Comparison of ENCODE assay signal across 8 cellular contexts in genomic region chr10:113563306-113564088, GRCh38. TPM values are rescaled to one million over a fixed set of nuclear protein-coding genes. Genes with fewer than 3 reads are reported as not detected.
DNase-seq lines count a peak whose midpoint lies in the region; ATAC-seq and TF ChIP-seq lines count a peak whose summit lies in the region.

No MANE protein-coding gene starts in this region.

- no peaks in the 10 kb centered on the region for H3K27me3 Mint-ChIP-seq in CD4-positive, CD25-positive, alpha-beta regulatory T cell

- no peaks in the 10 kb centered on the region for H3K9me3 ChIP-seq in CD4-positive, CD25-positive, alpha-beta regulatory T cell (ENCODE audit: control insufficient read depth in 2 of 2, low read length in 2 of 2)
- H3K9me3 ChIP-seq in NT2/D1 (ENCODE audit: insufficient read depth, low read length) = 0 out of 2 replicates have a peak, but pooled peaks cover 5% of the 10 kb centered on the region

- H3K27me3 ChIP-seq in CD4-positive, CD25-positive, alpha-beta regulatory T cell (ENCODE audit: control insufficient read depth, insufficient read depth, low read length) = no peaks in the 10 kb centered on the region
- peaks cover 29% of the 10 kb centered on the region for H3K27me3 ChIP-seq in NT2/D1 (ENCODE audit: insufficient read depth, insufficient read length)

- peak; percentile 33 to 67 (median 54) for DNase-seq in CD4-positive, CD25-positive, alpha-beta regulatory T cell
- peak; percentile 63 for DNase-seq in NT2/D1 (ENCODE audit: low read depth, low spot score)
- DNase-seq in activated T-cell treated with anti-CD3 and anti-CD28 coated beads for 4 hours = peak; percentile 39
- peak; percentile 43 to 65 for DNase-seq in erythroblast (lab: John Stamatoyannopoulos, UW)
- DNase-seq in myocyte (ENCODE audit: low read depth) = peak; percentile 64
- peak; percentile 18 to 31 for DNase-seq in stimulated activated CD8-positive, alpha-beta memory T cell treated with anti-CD3 and anti-CD28 coated beads, Interleukin-7, amount 100 ng/mL, for 1 hour (ENCODE audit: low read depth in 2 of 2)

- H3K9ac ChIP-seq in NT2/D1 (ENCODE audit: insufficient read length, low read depth) = no peak overlapping the region

- H3K36me3 Mint-ChIP-seq in CD4-positive, CD25-positive, alpha-beta regulatory T cell = no peaks in the 10 kb centered on the region

- peak; percentile 76 to 78 for ATAC-seq in CD4-positive, CD25-positive, alpha-beta regulatory T cell (ENCODE audit: low read depth in 2 of 2)
- ATAC-seq in GM19351 (IDR thresholded peaks at IDR 0.05; ENCODE audit: unreplicated experiment) = peak; percentile 99
- ATAC-seq in HG03457 (IDR thresholded peaks at IDR 0.05; ENCODE audit: unreplicated experiment) = peak; percentile 95

- H3K4me3 ChIP-seq in CD4-positive, CD25-positive, alpha-beta regulatory T cell (ENCODE audit: low read depth, low read length) = peak overlapping the region; percentile 48
- H3K4me3 ChIP-seq in NT2/D1 (ENCODE audit: insufficient read length, low read depth) = no peak overlapping the region

- peak overlapping the region in 3 of 4 donors; percentile 12 to 80 (median 73) for H3K4me3 Mint-ChIP-seq in CD4-positive, CD25-positive, alpha-beta regulatory T cell

- H3K36me3 ChIP-seq in CD4-positive, CD25-positive, alpha-beta regulatory T cell (ENCODE audit: control insufficient read depth, insufficient read depth, low read length) = no peaks in the 10 kb centered on the region
- no peaks in the 10 kb centered on the region for H3K36me3 ChIP-seq in NT2/D1 (ENCODE audit: insufficient read depth, insufficient read length, low read length)

- peaks cover 0 to 8% (median 3%) of the 10 kb centered on the region in 4 donors for H3K4me1 Mint-ChIP-seq in CD4-positive, CD25-positive, alpha-beta regulatory T cell

- TF ChIP-seq POLR2A in erythroblast (IDR thresholded peaks at IDR 0.05; ENCODE audit: low read length) = no peak

- H3K27ac Mint-ChIP-seq in CD4-positive, CD25-positive, alpha-beta regulatory T cell = no peak overlapping the region

- no peaks in the 10 kb centered on the region for H3K4me1 ChIP-seq in CD4-positive, CD25-positive, alpha-beta regulatory T cell (ENCODE audit: control insufficient read depth, insufficient read depth, low read length, poor library complexity, severe bottlenecking)
- peaks cover 10% of the 10 kb centered on the region for H3K4me1 ChIP-seq in NT2/D1 (ENCODE audit: insufficient read depth, insufficient read length)

- no peaks in the 10 kb centered on the region for H3K9me3 Mint-ChIP-seq in CD4-positive, CD25-positive, alpha-beta regulatory T cell

- no peak overlapping the region for H3K27ac ChIP-seq in CD4-positive, CD25-positive, alpha-beta regulatory T cell (ENCODE audit: insufficient read depth, low read length, poor library complexity, severe bottlenecking)

RNA-seq across cellular contexts. Expression of gene HABP2, which starts 10.6 kb away (rescaled TPM):
- total RNA-seq in CD4-positive, CD25-positive, alpha-beta regulatory T cell = not detected
- not detected for polyA plus RNA-seq in CD4-positive, CD25-positive, alpha-beta regulatory T cell
- not detected in 2 replicates for total RNA-seq in myocyte
- polyA plus RNA-seq in myocyte (2012) = not detected
